Comparison of ENCODE assay signal across 8 cellular contexts in genomic region chr1:206557636-206558473, GRCh38. TPM values are rescaled to one million over a fixed set of nuclear protein-coding genes. Genes with fewer than 3 reads are reported as not detected.
DNase-seq lines count a peak whose midpoint lies in the region; ATAC-seq and TF ChIP-seq lines count a peak whose summit lies in the region.

No MANE protein-coding gene starts in this region.

- 58 to 60% methylated on average over 14 of the region's 14 CpGs for WGBS in esophagus, 2 donors

- H3K36me3 Mint-ChIP-seq in GM23338 (ENCODE audit: low read depth) (no peaks in the 10 kb centered on the region), T-cell (peaks cover 36% of the 10 kb centered on the region), osteocyte (ENCODE audit: unreplicated experiment) (no peaks in the 10 kb centered on the region)

- H3F3A ChIP-seq in GM23338 (replicated peaks; ENCODE audit: low read depth): 0 out of 2 replicates have a peak, but pooled peaks cover 2% of the 10 kb centered on the region

- H3K4me1 Mint-ChIP-seq in GM23338: peaks cover 35% of the 10 kb centered on the region
- peaks cover 71 to 81% (median 77%) of the 10 kb centered on the region in 3 donors for H3K4me1 Mint-ChIP-seq in T-cell
- H3K4me1 Mint-ChIP-seq in osteocyte (ENCODE audit: unreplicated experiment): peaks cover 6% of the 10 kb centered on the region

- H3K27me3 Mint-ChIP-seq in GM23338 (ENCODE audit: insufficient read depth, low read depth, poor library complexity) (peaks cover 31% of the 10 kb centered on the region), T-cell (no peaks in the 10 kb centered on the region), osteocyte (ENCODE audit: unreplicated experiment) (peaks cover 26% of the 10 kb centered on the region)

- no peaks in the 10 kb centered on the region for H3K9me2 ChIP-seq in GM23338 (ENCODE audit: insufficient read depth)

- ATAC-seq in GM23338 (peak; percentile 7; the same call in 2 of the 3 replicates), T-cell (replicated peaks in 1 of 4) (peak in 2 of 4 experiments; percentile 3 to 8), HG03039 (IDR thresholded peaks at IDR 0.05; ENCODE audit: unreplicated experiment) (no peak), GM18502 (IDR thresholded peaks at IDR 0.05; ENCODE audit: poor library complexity, unreplicated experiment) (no peak)

- no peak for DNase-seq in AG04450 (ENCODE audit: low read depth, low spot score)
- DNase-seq in GM23338 (ENCODE audit: low spot score): no peak
- DNase-seq in T-cell: peak in 9 of 34 experiments; percentile 21 to 51 (median 47)
- DNase-seq in osteocyte (ENCODE audit: extremely low spot score, unreplicated experiment): no peak
- DNase-seq in NCI-H2227 (lab: John Stamatoyannopoulos, UW; ENCODE audit: unreplicated experiment): no peak

- H3K27ac ChIP-seq in AG04450 (ENCODE audit: low read depth, low read length) (no peak overlapping the region), GM23338 (ENCODE audit: low read depth) (no peak overlapping the region), esophagus (ENCODE audit: low read depth in 2 of 2, low read length in 1 of 2) (peak overlapping the region; percentile 67 to 72)

- no peaks in the 10 kb centered on the region for H3K36me3 ChIP-seq in GM23338 (ENCODE audit: insufficient read depth)
- H3K36me3 ChIP-seq in esophagus (ENCODE audit: control insufficient read depth in 2 of 2, insufficient read depth in 2 of 2, low read length in 1 of 2): no peaks in the 10 kb centered on the region

- peaks cover 5% of the 10 kb centered on the region for H3K27me3 ChIP-seq in AG04450 (ENCODE audit: control insufficient read depth, insufficient read depth, low read length)
- peaks cover 31% of the 10 kb centered on the region for H3K27me3 ChIP-seq in GM23338 (ENCODE audit: insufficient read depth)
- H3K27me3 ChIP-seq in esophagus (ENCODE audit: control insufficient read depth in 1 of 2, insufficient read depth in 2 of 2, low read length in 2 of 2): no peaks in the 10 kb centered on the region

- H3K4me3 Mint-ChIP-seq in GM23338: peak overlapping the region; percentile 75
- H3K4me3 Mint-ChIP-seq in T-cell: peak overlapping the region; percentile 88 to 97 (median 96)
- H3K4me3 Mint-ChIP-seq in osteocyte (ENCODE audit: unreplicated experiment): peak overlapping the region; percentile 69

- POLR2A ChIA-PET in AG04450 (lab: Yijun Ruan, JAX) (no interaction called here), T-cell (lab: Charles Lee) (interaction anchor here (0.7 to 1.2 kb wide), 4 partner anchors 13 to 763 kb away, joined by 3 to 4 read pairs (median 3); no protein-coding TSS in a partner anchor)

- H4K20me1 ChIP-seq in GM23338 (replicated peaks; ENCODE audit: insufficient read depth): no peaks in the 10 kb centered on the region; the same call in 1 of the 2 replicates

- CTCF ChIA-PET in AG04450 (lab: Charles Lee): interaction anchor here (1.0 to 3.5 kb wide), 3 partner anchors 13 to 55 kb away, joined by 3 to 27 read pairs (median 5); no protein-coding TSS in a partner anchor
- CTCF ChIA-PET in T-cell (lab: Charles Lee): interaction anchor here (1.1 to 4.5 kb wide), 3 partner anchors 13 to 23 kb away, joined by 4 to 36 read pairs (median 8); no protein-coding TSS in a partner anchor

- TF ChIP-seq CTCF in AG04450 (IDR thresholded peaks at IDR 0.05; ENCODE audit: low read depth, low read length) (no peak), GM23338 (conservative IDR thresholded peaks at IDR 0.05; ENCODE audit: low read depth in 2 of 2) (no peak), osteocyte (IDR thresholded peaks at IDR 0.05) (no peak)

- H3K27ac Mint-ChIP-seq in GM23338: no peak overlapping the region
- peak overlapping the region; percentile 97 to 99 for H3K27ac Mint-ChIP-seq in T-cell
- no peak overlapping the region for H3K27ac Mint-ChIP-seq in osteocyte (ENCODE audit: unreplicated experiment)

- H3K4me1 ChIP-seq in GM23338 (ENCODE audit: insufficient read depth) (peaks cover 13% of the 10 kb centered on the region), esophagus (ENCODE audit: control insufficient read depth in 2 of 2, insufficient read depth in 2 of 2, low read length in 1 of 2) (peaks cover 6 to 12% of the 10 kb centered on the region in 2 donors)

- H3K4me2 ChIP-seq in GM23338: peak overlapping the region; percentile 88

- no peaks in the 10 kb centered on the region for H3K79me2 ChIP-seq in GM23338 (replicated peaks; ENCODE audit: insufficient read depth)

- H3K4me3 ChIP-seq in AG04450 (ENCODE audit: low read depth, low read length) (peak overlapping the region; percentile 54), GM23338 (peak overlapping the region; percentile 70), esophagus (ENCODE audit: low read depth in 1 of 2, low read length in 2 of 2) (peak overlapping the region; percentile 55 to 62)

- H3K9me3 Mint-ChIP-seq in GM23338: no peaks in the 10 kb centered on the region
- H3K9me3 Mint-ChIP-seq in T-cell: no peaks in the 10 kb centered on the region
- H3K9me3 Mint-ChIP-seq in osteocyte (ENCODE audit: unreplicated experiment): no peaks in the 10 kb centered on the region

- H2AFZ ChIP-seq in GM23338: peak overlapping the region; percentile 100

- H3K9me3 ChIP-seq in AG04450 (ENCODE audit: control insufficient read depth, insufficient read depth, low read length): no peaks in the 10 kb centered on the region
- H3K9me3 ChIP-seq in esophagus (ENCODE audit: control insufficient read depth in 2 of 2, insufficient read depth in 1 of 2, low read depth in 1 of 2, low read length in 1 of 2): no peaks in the 10 kb centered on the region

TF ChIP-seq in GM23338, 12 proteins besides CTCF, POLR2A, EP300 and RAD21:
- TF ChIP-seq POLR2AphosphoS5 (IDR thresholded peaks at IDR 0.05; ENCODE audit: low read depth) (no peak), REST (IDR thresholded peaks at IDR 0.05; ENCODE audit: unreplicated experiment) (peak; percentile 28)

RNA-seq across cellular contexts. Expression of gene RASSF5, which starts 50.5 kb away (rescaled TPM):
- 2.3 and 2.4 TPM in 2 replicates for polyA plus RNA-seq in AG04450 (2011; rRNA removed)
- polyA minus RNA-seq in AG04450 (2011; rRNA and poly(A)+ RNA removed): 3.2 and 4.4 TPM in 2 replicates
- 3.1 and 4.4 TPM in 2 replicates for total RNA-seq in GM23338 (2014; rRNA removed; shearing (Covaris generic))
- polyA plus RNA-seq in GM23338 (2016; fragmentation: Nextera tagmentation; extraction: Ambion mirVana): 0.48 and 0.57 TPM in 2 replicates
- 100 to 1,000 TPM; 174 to 224 (median 204) TPM for total RNA-seq in T-cell
- polyA plus RNA-seq in esophagus: 10 to 100 TPM; 22.2 to 27.3 TPM
- total RNA-seq in osteocyte: 0.34 TPM in 1 of 2 replicates, not detected in the other

RNA-seq across cellular contexts. Expression of gene EIF2D, which starts 54.4 kb away (rescaled TPM):
- 71.8 and 74.0 TPM in 2 replicates for polyA plus RNA-seq in AG04450 (2011; rRNA removed)
- polyA minus RNA-seq in AG04450 (2011; rRNA and poly(A)+ RNA removed): 43.8 and 45.5 TPM in 2 replicates
- 26.0 and 34.8 TPM in 2 replicates for total RNA-seq in GM23338 (2014; rRNA removed; shearing (Covaris generic))
- polyA plus RNA-seq in GM23338 (2016; fragmentation: Nextera tagmentation; extraction: Ambion mirVana): 18.7 and 25.1 TPM in 2 replicates
- total RNA-seq in T-cell: 10 to 100 TPM; 48.0 to 56.7 (median 49.3) TPM
- polyA plus RNA-seq in esophagus: 10 to 100 TPM; 34.1 to 34.3 TPM
- 53.2 and 56.8 TPM in 2 replicates for total RNA-seq in osteocyte

Comparison
In these comparisons a context has a peak if more than half of its experiments do, and no peak if none do; other contexts are left out.
1. H3K27ac ChIP-seq: peak in esophagus (2 of 2); none in AG04450 (single experiment) and GM23338 (single experiment).
2. H3K27ac Mint-ChIP-seq: peak in T-cell (2 of 2); none in GM23338 (single experiment) and osteocyte (single experiment).
3. RNA of gene RASSF5, which starts 50.5 kb away (total RNA-seq): 174 to 224 TPM in T-cell; 3.1 to 4.4 TPM in GM23338 and 0.34 TPM in osteocyte; every median in the first group is over 10 times any median in the second.
4. Peak in every context shown above with its lines, with median percentiles within 50 percentile points of each other: H3K4me3 ChIP-seq and H3K4me3 Mint-ChIP-seq.